In the genomic region with DNA sequence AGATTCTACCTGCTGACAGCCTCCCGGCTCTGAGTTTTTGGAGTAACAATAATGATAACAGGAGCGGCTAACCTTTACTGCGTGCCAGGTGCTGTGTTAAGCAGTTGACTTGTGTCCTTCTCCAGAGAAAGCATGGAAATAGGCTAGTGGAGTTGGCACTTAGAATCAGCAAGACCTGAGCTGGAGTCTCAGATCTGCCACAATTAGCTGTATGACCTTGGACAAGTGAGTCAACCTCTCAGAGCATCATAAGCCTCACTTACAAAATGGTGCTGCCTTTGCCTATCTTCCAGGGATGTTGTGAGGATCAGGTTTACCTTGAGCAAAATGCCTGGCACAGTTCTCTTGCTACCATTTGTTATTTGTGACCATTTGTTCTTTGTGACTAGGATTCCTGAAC, we compare ENCODE assay signal across 24 cellular contexts.
"Had no signal": no experiment of that assay in that cellular context is flagged by ENCODE, and none has a peak within 500 bp of the region (broad histone marks: within the 10 kb centered on the region; RNA-seq: fewer than 3 reads in every experiment).

No MANE protein-coding gene starts in this region.

- DNase-seq: stimulated activated CD4-positive, alpha-beta T cell treated with anti-CD3 and anti-CD28 coated beads, Interleukin-2, amount 100 ng/mL, for 48 hours; stimulated activated CD4-positive, alpha-beta T cell treated with anti-CD3 and anti-CD28 coated beads, Interleukin-4, amount 100 ng/mL, for 1 hour; stimulated activated CD4-positive, alpha-beta T cell treated with anti-CD3 and anti-CD28 coated beads, Interleukin-4, amount 100 ng/mL, for 24 hours; stimulated activated CD4-positive, alpha-beta T cell treated with anti-CD3 and anti-CD28 coated beads, Interleukin-4, amount 100 ng/mL, for 4 hours; stimulated activated CD8-positive, alpha-beta memory T cell treated with anti-CD3 and anti-CD28 coated beads, Interleukin-4, amount 100 ng/mL, for 48 hours; stimulated activated naive B cell treated with anti-CD40 and anti-IgM and Interleukin-4, amounts not matched to agents 10 μg/mL and 1 μg/mL and 100 μg/mL, for 72 hours; stimulated activated naive CD4-positive, alpha-beta T cell; stimulated activated naive CD4-positive, alpha-beta T cell treated with Interleukin-2 at 50 U/mL for 16 hours; stimulated activated naive CD8-positive, alpha-beta T cell treated with anti-CD3 and anti-CD28 coated beads, Interleukin-15, amount 100 ng/mL, for 72 hours; stimulated activated naive CD8-positive, alpha-beta T cell treated with anti-CD3 and anti-CD28 coated beads, Interleukin-15, Interleukin-2, amounts not matched to agents 100 U/mL and 50 U/mL, for 24 hours; stomach; substantia nigra; testis; thyroid gland; tibial artery; transverse colon; trophoblast cell; upper lobe of left lung; upper lobe of right lung; uterus had no signal

- H3K4me3 ChIP-seq: stomach, suprapubic skin, testis, thoracic aorta, thyroid gland, tibial artery, tibial nerve, transverse colon, upper lobe of left lung, upper lobe of right lung, uterus, vagina had no signal

- H3K9me3 ChIP-seq: testis, thyroid gland, upper lobe of right lung, uterus, vagina had no signal

- H3K27me3 ChIP-seq: stomach, suprapubic skin, testis, thyroid gland, tibial nerve, transverse colon, upper lobe of left lung, upper lobe of right lung, uterus, vagina had no signal

- H3K27ac ChIP-seq: stomach, suprapubic skin, testis, thoracic aorta, thyroid gland, tibial artery, tibial nerve, transverse colon, upper lobe of left lung, upper lobe of right lung, uterus, vagina had no signal

- H3K36me3 ChIP-seq: stomach, suprapubic skin, thoracic aorta, thyroid gland, tibial artery, tibial nerve, transverse colon, upper lobe of left lung, upper lobe of right lung, uterus, vagina had no signal

- H3K4me1 ChIP-seq: suprapubic skin, testis, tibial artery, tibial nerve, transverse colon, upper lobe of left lung, upper lobe of right lung, uterus, vagina had no signal
